In genomic region chr13:60258349-60258748, GRCh38 we compare ENCODE assay signal across 18 cellular contexts.
"Had no signal": no experiment of that assay in that cellular context is flagged by ENCODE, and none has a peak within 500 bp of the region (broad histone marks: within the 10 kb centered on the region; RNA-seq: fewer than 3 reads in every experiment).

No MANE protein-coding gene starts in this region.

- H3K36me3 ChIP-seq: prostate gland, right lobe of liver, tibial nerve, upper lobe of right lung, vagina had no signal

- H3K4me1 Mint-ChIP-seq: naive B cell, nephron had no signal

- ATAC-seq: foreskin keratinocyte; right lobe of liver; stimulated activated effector memory CD8-positive, alpha-beta T cell treated with anti-CD3 and anti-CD28 coated beads, Interleukin-12 subunit alpha, Interleukin-12 subunit beta, amount 100 ng/mL, for 72 hours; stimulated activated naive CD8-positive, alpha-beta T cell treated with anti-CD3 and anti-CD28 coated beads, Interleukin-15, Interleukin-2, amounts not matched to agents 100 U/mL and 50 U/mL, for 24 hours; upper lobe of right lung had no signal

- DNase-seq: erythroblast; foreskin keratinocyte; kidney glomerular epithelial cell; mesendoderm; naive B cell; right lobe of liver; stimulated activated CD4-positive, alpha-beta T cell treated with anti-CD3 and anti-CD28 coated beads, Interleukin-4, amount 100 ng/mL, for 1 hour; stimulated activated CD8-positive, alpha-beta memory T cell treated with anti-CD3 and anti-CD28 coated beads, Interleukin-4, amount 100 ng/mL, for 48 hours; stimulated activated naive CD8-positive, alpha-beta T cell treated with anti-CD3 and anti-CD28 coated beads, Interleukin-15, Interleukin-2, amounts not matched to agents 100 U/mL and 50 U/mL, for 24 hours; testis; upper lobe of right lung had no signal

- H3K36me3 Mint-ChIP-seq: naive B cell; stimulated activated effector memory CD8-positive, alpha-beta T cell treated with anti-CD3 and anti-CD28 coated beads, Interleukin-12 subunit alpha, Interleukin-12 subunit beta, amount 100 ng/mL, for 72 hours had no signal

- H3K27me3 ChIP-seq: foreskin keratinocyte, right lobe of liver, testis, tibial nerve, upper lobe of right lung, vagina had no signal

- H3K4me3 Mint-ChIP-seq: dendritic cell treated with granulocyte-macrophage colony-stimulating factor and Interleukin-4, amounts not matched to agents 40 ng/mL and 50 ng/mL, for 4 days; naive B cell; nephron; stimulated activated effector memory CD8-positive, alpha-beta T cell treated with anti-CD3 and anti-CD28 coated beads, Interleukin-12 subunit alpha, Interleukin-12 subunit beta, amount 100 ng/mL, for 72 hours had no signal

- H3K9me3 ChIP-seq: prostate gland, testis, upper lobe of right lung, vagina had no signal

- H3K27ac Mint-ChIP-seq: dendritic cell treated with granulocyte-macrophage colony-stimulating factor and Interleukin-4, amounts not matched to agents 40 ng/mL and 50 ng/mL, for 4 days; nephron; stimulated activated effector memory CD8-positive, alpha-beta T cell treated with anti-CD3 and anti-CD28 coated beads, Interleukin-12 subunit alpha, Interleukin-12 subunit beta, amount 100 ng/mL, for 72 hours had no signal

- H3K4me1 ChIP-seq: foreskin keratinocyte, parathyroid adenoma, prostate gland, right lobe of liver, testis, tibial nerve, upper lobe of right lung, vagina had no signal

- H3K27me3 Mint-ChIP-seq: dendritic cell treated with granulocyte-macrophage colony-stimulating factor and Interleukin-4, amounts not matched to agents 40 ng/mL and 50 ng/mL, for 4 days had no signal

- H3K4me3 ChIP-seq: prostate gland, right lobe of liver, testis, tibial nerve, upper lobe of right lung, vagina had no signal

- H3K27ac ChIP-seq: foreskin keratinocyte, parathyroid adenoma, prostate gland, right lobe of liver, testis, tibial nerve, upper lobe of right lung, vagina had no signal
